Comparison of ENCODE assay signal across 23 cellular contexts in the genomic region with DNA sequence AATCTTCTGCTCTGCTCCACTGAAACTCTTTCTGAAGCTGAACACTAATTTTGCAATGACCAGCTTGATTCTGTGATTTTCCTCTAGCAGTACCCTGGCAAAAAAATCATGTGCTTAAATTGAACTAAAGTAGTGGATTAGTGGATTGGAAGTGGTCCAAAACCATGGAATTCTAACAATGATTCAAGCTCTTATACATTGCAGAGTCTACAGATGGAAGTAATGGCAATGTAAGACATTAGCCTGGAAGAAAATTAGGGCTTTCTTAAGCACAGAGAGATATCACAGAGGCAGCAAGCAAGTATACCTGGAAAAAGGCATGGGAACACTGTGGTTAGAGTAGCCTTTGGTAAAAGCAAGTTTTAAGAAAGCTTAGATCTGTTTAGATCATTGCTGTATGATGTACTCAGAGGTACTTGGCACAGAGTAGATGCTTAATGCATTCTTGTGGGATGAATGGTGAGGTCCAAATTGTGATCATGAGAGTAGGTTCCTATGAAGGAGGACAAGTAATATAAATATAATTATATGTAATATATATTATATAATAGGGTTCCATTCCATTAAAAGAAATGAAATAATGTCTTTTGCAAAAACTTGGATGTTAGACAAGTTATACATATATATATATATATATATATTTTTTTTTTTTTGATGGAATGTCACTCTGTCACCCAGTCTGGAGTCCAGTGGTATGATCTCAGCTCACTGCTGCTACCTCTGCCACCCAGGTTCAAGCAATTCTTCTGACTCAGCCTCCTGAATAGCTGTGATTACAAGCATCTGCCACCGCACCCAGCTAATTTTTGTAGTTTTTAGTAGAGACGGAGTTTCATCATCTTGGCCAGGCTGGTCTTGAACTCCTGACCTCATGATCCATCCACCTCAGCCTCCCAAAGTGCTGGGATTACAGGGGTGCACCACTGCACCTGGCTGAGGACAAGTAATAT.
DNase-seq lines count a peak whose midpoint lies in the region; ATAC-seq and TF ChIP-seq lines count a peak whose summit lies in the region.
"Had no signal": no experiment of that assay in that cellular context is flagged by ENCODE, and none has a peak within 500 bp of the region (broad histone marks: within the 10 kb centered on the region; RNA-seq: fewer than 3 reads in every experiment).

No MANE protein-coding gene starts in this region.

- H3K4me1 ChIP-seq in A673 (ENCODE audit: insufficient read depth, low read length, poor library complexity, severe bottlenecking) (peaks cover 11% of the 10 kb centered on the region), foreskin keratinocyte (no peaks in the 10 kb centered on the region)
- H3K4me1 ChIP-seq: A549, spleen had no signal

- no peaks in the 10 kb centered on the region for H3K27me3 ChIP-seq in A673 (replicated peaks; ENCODE audit: insufficient read depth, low read depth, low read length, poor library complexity)
- H3K27me3 ChIP-seq in foreskin keratinocyte: no peaks in the 10 kb centered on the region
- H3K27me3 ChIP-seq: spleen had no signal

- no TSS peak for BruUV-seq in A673 (replicated peaks; lab: Mats Ljungman, UMichigan)

- ATAC-seq in foreskin keratinocyte: no peak
- ATAC-seq: A549, left lobe of liver had no signal

- H3K27ac ChIP-seq in A673 (ENCODE audit: low read depth, low read length, poor library complexity, severe bottlenecking) (no peak overlapping the region), foreskin keratinocyte (no peak overlapping the region)
- H3K27ac ChIP-seq: A549, HL-60, KMS-11, spleen had no signal

- peak; percentile 27 for DNase-seq in A673 (ENCODE audit: low spot score)
- peak; percentile 66 for DNase-seq in HS-5 (ENCODE audit: low read depth)
- DNase-seq in amniotic stem cell (lab: John Stamatoyannopoulos, UW): peak; percentile 61
- DNase-seq in foreskin fibroblast: peak; percentile 20 to 83
- no peak for DNase-seq in foreskin keratinocyte
- no peak for DNase-seq in NCI-H1105 (lab: John Stamatoyannopoulos, UW)
- no peak for DNase-seq in anterior cingulate cortex (lab: John Stamatoyannopoulos, UW)
- no peak for DNase-seq in SIG-M5 treated with dmso at 0.1 percent for 504 hours (lab: John Stamatoyannopoulos, UW; ENCODE audit: unreplicated experiment)
- DNase-seq: activated CD4-positive, alpha-beta T cell treated with anti-CD3 and anti-CD28 coated beads, Interleukin-2, amount 10 ng/mL, durations not matched to agents 7 days and 5 days; activated CD8-positive, alpha-beta memory T cell treated with anti-CD3 and anti-CD28 coated beads, Interleukin-2, amount 50 U/mL, for 4 hours; activated effector memory CD4-positive, alpha-beta T cell treated with Interleukin-2 at 50 U/mL for 16 hours; CD4-positive, CD25-positive, alpha-beta regulatory T cell; endodermal cell; NCI-H1048; NCI-H2081; NCI-H524 treated with DMSO at 0.1 percent for 48 hours; nephron progenitor cell; spleen; stimulated activated CD4-positive, alpha-beta T cell treated with anti-CD3 and anti-CD28 coated beads, Interleukin-4, amount 100 ng/mL, for 4 hours had no signal

- no peak overlapping the region for H3K4me3 ChIP-seq in A673 (ENCODE audit: low read depth, low read length, poor library complexity, severe bottlenecking)
- no peak overlapping the region for H3K4me3 ChIP-seq in foreskin fibroblast (ENCODE audit: low read depth in 1 of 2, low read length in 2 of 2)
- H3K4me3 ChIP-seq: A549, spleen had no signal

- no peaks in the 10 kb centered on the region for H3K36me3 ChIP-seq in A673 (ENCODE audit: insufficient read depth, low read length, poor library complexity, severe bottlenecking)
- H3K36me3 ChIP-seq: spleen had no signal

- TF ChIP-seq CTCF in A673 (conservative IDR thresholded peaks at IDR 0.05; ENCODE audit: low read depth, low read length): no peak
- no peak for TF ChIP-seq CTCF in foreskin fibroblast (IDR thresholded peaks at IDR 0.05; ENCODE audit: low read depth, low read length)
- no peak for TF ChIP-seq CTCF in foreskin keratinocyte (conservative IDR thresholded peaks at IDR 0.05)

- intact Hi-C loops in A673 (cut with micrococcal nuclease; ENCODE audit: unreplicated experiment): no loop called here

- POLR2A ChIA-PET in A673 (lab: Charles Lee; ENCODE audit: low non-redundant PET): no interaction called here

- CTCF ChIA-PET in A673 (lab: Charles Lee): no interaction called here

- no peaks in the 10 kb centered on the region for H3K9me3 ChIP-seq in A673 (ENCODE audit: low read depth, low read length, poor library complexity, severe bottlenecking)
- H3K9me3 ChIP-seq: A549, spleen had no signal

Comparison
In these comparisons a context has a peak if more than half of its experiments do, and no peak if none do; other contexts are left out.
1. DNase-seq: peak in A673 (single experiment), HS-5 (single experiment), amniotic stem cell (single experiment) and foreskin fibroblast (2 of 2); none in foreskin keratinocyte (0 of 2), NCI-H1105 (single experiment), anterior cingulate cortex (0 of 58) and SIG-M5 treated with dmso at 0.1 percent for 504 hours (single experiment).